8 cellular contexts compared by ENCODE assay signal in genomic region chr11:72103754-72104167, GRCh38. TPM values are rescaled to one million over a fixed set of nuclear protein-coding genes. Genes with fewer than 3 reads are reported as not detected.
DNase-seq lines count a peak whose midpoint lies in the region; ATAC-seq and TF ChIP-seq lines count a peak whose summit lies in the region.

No MANE protein-coding gene starts in this region.

- H3K27me3 ChIP-seq in CD8-positive, alpha-beta memory T cell (ENCODE audit: insufficient read depth, low read length, poor library complexity, severe bottlenecking) = no peaks in the 10 kb centered on the region
- no peaks in the 10 kb centered on the region for H3K27me3 ChIP-seq in RWPE2 (ENCODE audit: insufficient read depth, poor library complexity, severe bottlenecking)
- no peaks in the 10 kb centered on the region for H3K27me3 ChIP-seq in parathyroid adenoma (ENCODE audit: control insufficient read depth, insufficient read depth, low read length)

- peaks cover 0 to 36% (median 6%) of the 10 kb centered on the region in 3 donors for H3K36me3 Mint-ChIP-seq in CD8-positive, alpha-beta memory T cell

- CTCF ChIA-PET in CD8-positive, alpha-beta memory T cell (lab: Charles Lee) = no interaction called here

- no peaks in the 10 kb centered on the region for H3K9me3 Mint-ChIP-seq in CD8-positive, alpha-beta memory T cell

- POLR2A ChIA-PET in CD8-positive, alpha-beta memory T cell (lab: Charles Lee) = interaction anchor here (1.0 kb wide), 1 partner anchor 9 kb away, joined by 3 read pairs; the partner anchor contains the start of gene ANAPC15

- no peak for DNase-seq in CD8-positive, alpha-beta memory T cell
- DNase-seq in RWPE2 (ENCODE audit: low spot score) (no peak), epithelial cell of esophagus (ENCODE audit: low read depth) (no peak), D341Med (ENCODE audit: low spot score) (no peak), posterior vena cava (ENCODE audit: low spot score) (no peak)

- H3K27me3 Mint-ChIP-seq in CD8-positive, alpha-beta memory T cell = no peaks in the 10 kb centered on the region

- H2AFZ ChIP-seq in parathyroid adenoma = peak overlapping the region; percentile 86

- peak overlapping the region; percentile 89 for H3K4me2 ChIP-seq in parathyroid adenoma (ENCODE audit: low read length)

- H3K9ac ChIP-seq in parathyroid adenoma = no peak overlapping the region

- H3K79me2 ChIP-seq in parathyroid adenoma = peaks cover 12% of the 10 kb centered on the region

- no peaks in the 10 kb centered on the region for H3K9me3 ChIP-seq in CD8-positive, alpha-beta memory T cell (ENCODE audit: low read length)
- no peaks in the 10 kb centered on the region for H3K9me3 ChIP-seq in RWPE2 (ENCODE audit: severe bottlenecking)
- H3K9me3 ChIP-seq in parathyroid adenoma (ENCODE audit: control insufficient read depth, low read length) = no peaks in the 10 kb centered on the region

- peaks cover 7% of the 10 kb centered on the region for H3K36me3 ChIP-seq in CD8-positive, alpha-beta memory T cell (ENCODE audit: insufficient read depth, low read length)
- H3K36me3 ChIP-seq in RWPE2 (ENCODE audit: low read depth) (peaks cover 26% of the 10 kb centered on the region), parathyroid adenoma (ENCODE audit: control insufficient read depth, insufficient read depth, low read length) (no peaks in the 10 kb centered on the region)

- H3K4me1 ChIP-seq in CD8-positive, alpha-beta memory T cell (ENCODE audit: insufficient read depth, low read length) = peaks cover 31% of the 10 kb centered on the region
- peaks cover 8% of the 10 kb centered on the region for H3K4me1 ChIP-seq in RWPE2 (ENCODE audit: insufficient read depth, poor library complexity, severe bottlenecking)
- H3K4me1 ChIP-seq in parathyroid adenoma = peaks cover 5% of the 10 kb centered on the region

- peak overlapping the region; percentile 68 for H3K27ac ChIP-seq in CD8-positive, alpha-beta memory T cell (ENCODE audit: low read depth, low read length)
- H3K27ac ChIP-seq in RWPE2 (ENCODE audit: poor library complexity, severe bottlenecking) = peak overlapping the region; percentile 81
- H3K27ac ChIP-seq in parathyroid adenoma = peak overlapping the region; percentile 91

- intact Hi-C loops in posterior vena cava (cut with DNase I) = no loop called here

- H3K4me1 Mint-ChIP-seq in CD8-positive, alpha-beta memory T cell = peaks cover 37 to 47% (median 43%) of the 10 kb centered on the region in 3 donors

- TF ChIP-seq CTCF in RWPE2 (IDR thresholded peaks at IDR 0.05; ENCODE audit: poor library complexity, severe bottlenecking) (no peak), epithelial cell of esophagus (IDR thresholded peaks at IDR 0.05; ENCODE audit: insufficient read depth, low read depth, low read length, missing control alignments) (no peak), parathyroid adenoma (IDR thresholded peaks at IDR 0.05) (no peak)

- H3K4me3 ChIP-seq in CD8-positive, alpha-beta memory T cell (ENCODE audit: low read length) = peak overlapping the region; percentile 62
- peak overlapping the region; percentile 7 for H3K4me3 ChIP-seq in RWPE2 (ENCODE audit: severe bottlenecking)
- H3K4me3 ChIP-seq in epithelial cell of esophagus (ENCODE audit: low read length) = peak overlapping the region; percentile 99
- peak overlapping the region; percentile 45 for H3K4me3 ChIP-seq in parathyroid adenoma (ENCODE audit: low read depth, low read length)

- H3K4me3 Mint-ChIP-seq in CD8-positive, alpha-beta memory T cell = peak overlapping the region; percentile 82 to 98 (median 89)

- peak overlapping the region; percentile 73 to 98 (median 96) for H3K27ac Mint-ChIP-seq in CD8-positive, alpha-beta memory T cell

- ATAC-seq in RWPE2 (ENCODE audit: low read depth) (no peak), HG02798 (IDR thresholded peaks at IDR 0.05; ENCODE audit: poor library complexity, unreplicated experiment) (no peak), HG03135 (IDR thresholded peaks at IDR 0.05; ENCODE audit: unreplicated experiment) (no peak)

RNA-seq across cellular contexts. Expression of gene LAMTOR1, which starts 0.7 kb away (rescaled TPM):
- 10 to 100 TPM; 77.3 to 79.2 TPM for total RNA-seq in CD8-positive, alpha-beta memory T cell
- 82.3 TPM for polyA plus RNA-seq in CD8-positive, alpha-beta memory T cell
- 10 to 100 TPM; 63.3 to 73.7 TPM for total RNA-seq in posterior vena cava

RNA-seq across cellular contexts. Expression of gene TOMT, which starts 2.0 kb away (rescaled TPM):
- total RNA-seq in CD8-positive, alpha-beta memory T cell = not detected
- not detected for polyA plus RNA-seq in CD8-positive, alpha-beta memory T cell
- total RNA-seq in posterior vena cava = not detected

RNA-seq across cellular contexts. Expression of gene ANAPC15, which starts 8.7 kb away (rescaled TPM):
- 10 to 100 TPM; 63.3 to 66.2 TPM for total RNA-seq in CD8-positive, alpha-beta memory T cell
- polyA plus RNA-seq in CD8-positive, alpha-beta memory T cell = 79.0 TPM
- 10 to 100 TPM; 34.6 to 35.8 TPM for total RNA-seq in posterior vena cava

RNA-seq across cellular contexts. Expression of gene LRRC51, which starts 23.1 kb away (rescaled TPM):
- 1 to 10 TPM; 8.2 to 8.9 TPM for total RNA-seq in CD8-positive, alpha-beta memory T cell
- 2.6 TPM for polyA plus RNA-seq in CD8-positive, alpha-beta memory T cell
- 1 to 10 TPM; 6.0 to 6.9 TPM for total RNA-seq in posterior vena cava

RNA-seq across cellular contexts. Expression of gene NUMA1, which starts 23.4 kb away (rescaled TPM):
- 100 to 1,000 TPM; 106 to 110 TPM for total RNA-seq in CD8-positive, alpha-beta memory T cell
- 73.5 TPM for polyA plus RNA-seq in CD8-positive, alpha-beta memory T cell
- total RNA-seq in posterior vena cava = 100 to 1,000 TPM; 129 to 143 TPM

Comparison
In these comparisons a context has a peak if more than half of its experiments do, and no peak if none do; other contexts are left out.
1. H3K4me3 ChIP-seq: peak in every context shown above with its lines; median percentile 99 in epithelial cell of esophagus; 62 in CD8-positive, alpha-beta memory T cell; 45 in parathyroid adenoma; 7 in RWPE2.